ENCODE assay signal across 24 cellular contexts in the genomic region with DNA sequence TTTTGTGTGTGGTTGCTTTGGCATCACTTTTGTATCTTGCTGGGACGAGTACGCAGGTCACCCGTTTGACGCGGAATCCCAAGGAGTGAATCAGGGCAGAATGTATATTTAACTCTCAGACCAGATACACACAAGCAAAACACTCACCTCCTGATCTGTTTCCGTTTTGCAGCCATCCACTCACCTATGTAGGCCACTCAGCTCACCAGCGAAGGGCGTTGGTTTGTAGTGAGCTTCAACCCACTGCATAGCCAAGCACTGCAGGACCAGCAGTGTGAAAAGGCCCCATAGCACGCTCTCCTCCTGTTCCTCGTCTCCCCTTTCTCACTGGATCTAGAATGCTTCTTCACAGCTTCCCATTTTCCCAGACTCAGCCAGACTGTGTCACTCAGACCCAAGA. TPM values are rescaled to one million over a fixed set of nuclear protein-coding genes. Genes with fewer than 3 reads are reported as not detected.
DNase-seq lines count a peak whose midpoint lies in the region; ATAC-seq, FAIRE-seq and TF ChIP-seq lines count a peak whose summit lies in the region.
"Had no signal": no experiment of that assay in that cellular context is flagged by ENCODE, and none has a peak within 500 bp of the region (broad histone marks: within the 10 kb centered on the region; RNA-seq: fewer than 3 reads in every experiment).

No MANE protein-coding gene starts in this region.

- H3K36me3 ChIP-seq in GM23338 (ENCODE audit: insufficient read depth), result peaks cover 41% of the 10 kb centered on the region; the same call in 1 of the 2 replicates
- peaks cover 12% of the 10 kb centered on the region for H3K36me3 ChIP-seq in bronchial epithelial cell (ENCODE audit: control insufficient read depth, insufficient read depth, low read length)
- peaks cover 23% of the 10 kb centered on the region for H3K36me3 ChIP-seq in OCI-LY7 (ENCODE audit: insufficient read depth, low read length)

- H2AFZ ChIP-seq in GM23338, result no peak overlapping the region
- no peak overlapping the region for H2AFZ ChIP-seq in OCI-LY7 (ENCODE audit: low read length)

- no TSS peak for BruUV-seq in OCI-LY7 (replicated peaks; lab: Mats Ljungman, UMichigan)

- no peak overlapping the region for H3K4me3 Mint-ChIP-seq in GM23338
- H3K4me3 Mint-ChIP-seq in activated CD8-positive, alpha-beta T cell treated with anti-CD3 and anti-CD28 coated beads, Interleukin-2, amount 10 ng/mL, durations not matched to agents 7 days and 5 days, result no peak overlapping the region

- no peak overlapping the region for H3K4me3 ChIP-seq in GM23338
- no peak overlapping the region for H3K4me3 ChIP-seq in bronchial epithelial cell (ENCODE audit: low read depth, low read length)
- no peak overlapping the region for H3K4me3 ChIP-seq in OCI-LY7 (ENCODE audit: low read depth, low read length, poor library complexity, severe bottlenecking)
- H3K4me3 ChIP-seq: A549, K562, Peyer's patch, SJSA1 had no signal

- no peak for TF ChIP-seq CTCF in GM23338 (conservative IDR thresholded peaks at IDR 0.05; ENCODE audit: low read depth in 2 of 2)
- no peak for TF ChIP-seq CTCF in bronchial epithelial cell (IDR thresholded peaks at IDR 0.05; ENCODE audit: insufficient read depth, low read length, severe bottlenecking)
- TF ChIP-seq CTCF in OCI-LY7 (conservative IDR thresholded peaks at IDR 0.05; ENCODE audit: low read length), result no peak

- peaks cover 77% of the 10 kb centered on the region for H3K36me3 Mint-ChIP-seq in GM23338 (ENCODE audit: low read depth)
- no peaks in the 10 kb centered on the region for H3K36me3 Mint-ChIP-seq in activated CD8-positive, alpha-beta T cell treated with anti-CD3 and anti-CD28 coated beads, Interleukin-2, amount 10 ng/mL, durations not matched to agents 7 days and 5 days (ENCODE audit: low read depth)

- H3K9me2 ChIP-seq in GM23338 (ENCODE audit: insufficient read depth) (no peaks in the 10 kb centered on the region), OCI-LY7 (ENCODE audit: insufficient read depth, low read length) (no peaks in the 10 kb centered on the region)

- H3K27ac ChIP-seq in GM23338 (ENCODE audit: low read depth) (peak overlapping the region; percentile 68), layer of hippocampus (ENCODE audit: low read depth, low read length) (peak overlapping the region; percentile 4), substantia nigra (ENCODE audit: low read depth, low read length, poor library complexity, severe bottlenecking) (peak overlapping the region; percentile 4), OCI-LY7 (ENCODE audit: low read depth, low read length, poor library complexity, severe bottlenecking) (no peak overlapping the region)
- H3K27ac ChIP-seq: A549, HL-60, Peyer's patch, SJSA1 had no signal

- H4K20me1 ChIP-seq in GM23338 (replicated peaks; ENCODE audit: insufficient read depth), result peaks cover 55% of the 10 kb centered on the region
- H4K20me1 ChIP-seq in OCI-LY7 (ENCODE audit: insufficient read depth, low read length), result no peaks in the 10 kb centered on the region

- ATAC-seq in GM23338, result no peak
- no peak for ATAC-seq in activated CD8-positive, alpha-beta T cell treated with anti-CD3 and anti-CD28 coated beads, Interleukin-2, amount 10 ng/mL, durations not matched to agents 7 days and 5 days
- ATAC-seq: A549, HepG2, K562 had no signal

- DNase-seq in GM23338 (ENCODE audit: low spot score), result no peak
- no peak for DNase-seq in bronchial epithelial cell (ENCODE audit: low read depth)
- no peak for DNase-seq in substantia nigra (lab: John Stamatoyannopoulos, UW)
- no peak for DNase-seq in OCI-LY7 (ENCODE audit: low spot score)
- no peak for DNase-seq in globus pallidus (ENCODE audit: low spot score)
- no peak for DNase-seq in activated CD8-positive, alpha-beta T cell treated with anti-CD3 and anti-CD28 coated beads, Interleukin-2, amount 10 ng/mL, durations not matched to agents 7 days and 5 days
- no peak for DNase-seq in NCI-H187 (lab: John Stamatoyannopoulos, UW)
- DNase-seq: BE2C, DMS53, HCEC 1CT, MM.1S, NCI-H1048, NCI-H1417 treated with DMSO at 0.1 percent for 48 hours, NCI-H1930, NCI-H226, NCI-H510A treated with DMSO at 0.1 percent for 48 hours, NCI-H748 treated with DMSO at 0.1 percent for 48 hours, Peyer's patch had no signal

- no peak overlapping the region for H3K4me2 ChIP-seq in GM23338
- no peak overlapping the region for H3K4me2 ChIP-seq in OCI-LY7 (ENCODE audit: low read length)
- H3K4me2 ChIP-seq: A549 had no signal

- H3K4me1 Mint-ChIP-seq in GM23338, result peaks cover 78% of the 10 kb centered on the region
- H3K4me1 Mint-ChIP-seq in activated CD8-positive, alpha-beta T cell treated with anti-CD3 and anti-CD28 coated beads, Interleukin-2, amount 10 ng/mL, durations not matched to agents 7 days and 5 days (ENCODE audit: low read depth), result no peaks in the 10 kb centered on the region

- H3K27me3 Mint-ChIP-seq in GM23338 (ENCODE audit: insufficient read depth, low read depth, poor library complexity), result peaks cover 2% of the 10 kb centered on the region
- H3K27me3 Mint-ChIP-seq in activated CD8-positive, alpha-beta T cell treated with anti-CD3 and anti-CD28 coated beads, Interleukin-2, amount 10 ng/mL, durations not matched to agents 7 days and 5 days (ENCODE audit: low read depth), result peaks cover 12% of the 10 kb centered on the region

- intact Hi-C loops in OCI-LY7 (cut with micrococcal nuclease; ENCODE audit: unreplicated experiment), result no loop called here

- peaks cover 25% of the 10 kb centered on the region; the same call in 1 of the 2 replicates for H3F3A ChIP-seq in GM23338 (replicated peaks; ENCODE audit: low read depth)

- POLR2A ChIA-PET in OCI-LY7 (lab: Charles Lee), result no interaction called here
- POLR2A ChIA-PET in activated CD8-positive, alpha-beta T cell treated with anti-CD3 and anti-CD28 coated beads, Interleukin-2, amount 10 ng/mL, durations not matched to agents 7 days and 5 days (lab: Charles Lee), result no interaction called here

- peaks cover 100% of the 10 kb centered on the region for H3K79me2 ChIP-seq in GM23338 (replicated peaks; ENCODE audit: insufficient read depth)
- no peaks in the 10 kb centered on the region for H3K79me2 ChIP-seq in OCI-LY7 (ENCODE audit: insufficient read depth, low read depth, low read length)

- H3K27ac Mint-ChIP-seq in GM23338, result peak overlapping the region; percentile 32; the same call in 1 of the 2 replicates
- H3K27ac Mint-ChIP-seq in activated CD8-positive, alpha-beta T cell treated with anti-CD3 and anti-CD28 coated beads, Interleukin-2, amount 10 ng/mL, durations not matched to agents 7 days and 5 days, result no peak overlapping the region

- H3K4me1 ChIP-seq in GM23338 (ENCODE audit: insufficient read depth) (peaks cover 38% of the 10 kb centered on the region), OCI-LY7 (ENCODE audit: insufficient read depth, low read length, poor library complexity, severe bottlenecking) (no peaks in the 10 kb centered on the region)
- H3K4me1 ChIP-seq: A549, BE2C, SJSA1 had no signal

- peak; percentile 66 for FAIRE-seq in bronchial epithelial cell (lab: Jason Lieb, UNC)
- FAIRE-seq: A549, HepG2, K562 had no signal

- CTCF ChIA-PET in OCI-LY7 (lab: Charles Lee; ENCODE audit: unreplicated experiment), result no interaction called here
- CTCF ChIA-PET in activated CD8-positive, alpha-beta T cell treated with anti-CD3 and anti-CD28 coated beads, Interleukin-2, amount 10 ng/mL, durations not matched to agents 7 days and 5 days (lab: Charles Lee), result interaction anchor here (1.5 kb wide), 1 partner anchor 159 kb away, joined by 4 read pairs; no protein-coding TSS in a partner anchor

- no peaks in the 10 kb centered on the region for H3K27me3 ChIP-seq in GM23338 (ENCODE audit: insufficient read depth)
- no peaks in the 10 kb centered on the region for H3K27me3 ChIP-seq in bronchial epithelial cell (ENCODE audit: control insufficient read depth, insufficient read depth, low read length)
- no peaks in the 10 kb centered on the region for H3K27me3 ChIP-seq in layer of hippocampus (ENCODE audit: control insufficient read depth, insufficient read depth, low read length)
- H3K27me3 ChIP-seq: BE2C, Peyer's patch, SJSA1 had no signal

- H3K9me3 ChIP-seq in OCI-LY7 (ENCODE audit: low read length), result no peaks in the 10 kb centered on the region; the same call in 1 of the 2 replicates
- H3K9me3 ChIP-seq: BE2C, SJSA1 had no signal

- H3K9me3 Mint-ChIP-seq in GM23338, result peaks cover 8% of the 10 kb centered on the region; the same call in 2 of the 3 replicates
- H3K9me3 Mint-ChIP-seq in activated CD8-positive, alpha-beta T cell treated with anti-CD3 and anti-CD28 coated beads, Interleukin-2, amount 10 ng/mL, durations not matched to agents 7 days and 5 days (ENCODE audit: insufficient read depth), result no peaks in the 10 kb centered on the region

TF ChIP-seq in GM23338, 12 proteins besides CTCF, POLR2A, EP300 and RAD21:
- TF ChIP-seq, protein P1, sequence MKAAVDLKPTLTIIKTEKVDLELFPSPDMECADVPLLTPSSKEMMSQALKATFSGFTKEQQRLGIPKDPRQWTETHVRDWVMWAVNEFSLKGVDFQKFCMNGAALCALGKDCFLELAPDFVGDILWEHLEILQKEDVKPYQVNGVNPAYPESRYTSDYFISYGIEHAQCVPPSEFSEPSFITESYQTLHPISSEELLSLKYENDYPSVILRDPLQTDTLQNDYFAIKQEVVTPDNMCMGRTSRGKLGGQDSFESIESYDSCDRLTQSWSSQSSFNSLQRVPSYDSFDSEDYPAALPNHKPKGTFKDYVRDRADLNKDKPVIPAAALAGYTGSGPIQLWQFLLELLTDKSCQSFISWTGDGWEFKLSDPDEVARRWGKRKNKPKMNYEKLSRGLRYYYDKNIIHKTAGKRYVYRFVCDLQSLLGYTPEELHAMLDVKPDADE (IDR thresholded peaks at IDR 0.05), result no peak

RNA-seq across cellular contexts. Expression of a gene that starts 58.3 kb away (rescaled TPM):
- 216 and 225 TPM in 2 replicates for total RNA-seq in GM23338 (2014; rRNA removed; shearing (Covaris generic))
- polyA plus RNA-seq in GM23338 (2016; fragmentation: Nextera tagmentation; extraction: Ambion mirVana), result 49.8 and 51.5 TPM in 2 replicates
- total RNA-seq in bronchial epithelial cell (39.7 and 41.3 TPM in 2 replicates), OCI-LY7 (2022) (18.7 and 25.1 TPM in 2 replicates)
- 10.4 and 21.3 TPM in 2 replicates for total RNA-seq in OCI-LY7 (2014; rRNA removed; shearing (Covaris generic))
- total RNA-seq in activated CD8-positive, alpha-beta T cell treated with anti-CD3 and anti-CD28 coated beads, Interleukin-2, amount 10 ng/mL, durations not matched to agents 7 days and 5 days, result under 1 TPM; 0.50 to 0.91 TPM
- total RNA-seq: HepG2 had no signal
- polyA plus RNA-seq: HepG2, K562 had no signal

Comparison
In these comparisons a context has a peak if more than half of its experiments do, and no peak if none do; other contexts are left out.
1. RNA of a gene that starts 58.3 kb away (total RNA-seq): 216 to 225 TPM in GM23338, 39.7 to 41.3 TPM in bronchial epithelial cell and 10.4 to 25.1 TPM in OCI-LY7; 0.50 to 0.91 TPM in activated CD8-positive, alpha-beta T cell treated with anti-CD3 and anti-CD28 coated beads, Interleukin-2, amount 10 ng/mL, durations not matched to agents 7 days and 5 days; every median in the first group is over 4 times any median in the second.